21 cellular contexts compared by ENCODE assay signal in the genomic region with DNA sequence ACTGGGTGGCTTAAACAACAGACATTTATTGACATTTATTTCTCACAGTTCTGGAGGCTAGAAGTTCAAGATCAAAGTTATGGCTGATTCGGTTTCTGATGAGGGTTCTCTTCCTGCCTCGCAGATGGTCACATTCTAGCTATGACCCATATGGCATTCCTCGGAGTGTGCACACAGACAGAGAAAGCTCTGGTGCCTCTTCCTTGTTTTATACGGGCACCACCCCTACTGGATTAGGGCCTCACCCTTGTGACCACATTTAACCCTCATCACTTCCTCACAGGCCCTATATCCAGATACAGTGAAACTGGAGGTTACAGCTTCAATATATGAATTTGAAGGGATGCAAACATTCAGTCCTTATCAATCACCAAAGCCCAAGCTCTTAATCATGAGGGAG.
"Had no signal": no experiment of that assay in that cellular context is flagged by ENCODE, and none has a peak within 500 bp of the region (broad histone marks: within the 10 kb centered on the region; RNA-seq: fewer than 3 reads in every experiment).

No MANE protein-coding gene starts in this region.

- DNase-seq: activated CD4-positive, alpha-beta T cell treated with anti-CD3 and anti-CD28 coated beads for 1 hour; activated CD4-positive, alpha-beta T cell treated with anti-CD3 and anti-CD28 coated beads, Interleukin-2, amount 50 U/mL, for 1 hour; activated CD8-positive, alpha-beta T cell treated with anti-CD3 and anti-CD28 coated beads, Interleukin-2, amount 10 ng/mL, durations not matched to agents 7 days and 5 days; activated gamma-delta T cell; activated naive CD4-positive, alpha-beta T cell treated with anti-CD3 and anti-CD28 coated beads, Interleukin-2, amount 50 U/mL, for 16 hours; activated naive CD8-positive, alpha-beta T cell treated with anti-CD3 and anti-CD28 coated beads, Interleukin-2, amount 50 U/mL, for 24 hours; cerebellar nuclear complex; cortex of kidney; foreskin fibroblast; immature natural killer cell; left ventricle myocardium superior; midbrain; nephron progenitor cell; stimulated activated CD4-positive, alpha-beta T cell treated with anti-CD3 and anti-CD28 coated beads, Interleukin-4, amount 100 ng/mL, for 24 hours; substantia nigra; T-cell; tibial artery; WERI-Rb-1 had no signal

- H3K36me3 ChIP-seq: WERI-Rb-1 had no signal

- H3K9me3 ChIP-seq: tibial artery had no signal

- ATAC-seq: activated CD8-positive, alpha-beta T cell treated with anti-CD3 and anti-CD28 coated beads, Interleukin-2, amount 10 ng/mL, durations not matched to agents 7 days and 5 days; activated naive CD8-positive, alpha-beta T cell treated with anti-CD3 and anti-CD28 coated beads, Interleukin-2, amount 50 U/mL, for 24 hours; left ventricle myocardium superior; T-cell had no signal

- H3K27ac ChIP-seq: tibial artery, WERI-Rb-1 had no signal

- H3K27me3 ChIP-seq: tibial artery had no signal

- FAIRE-seq: endometrium, TTC549, urothelium cell line had no signal

- H3K4me3 ChIP-seq: tibial artery had no signal
